ENCODE assay signal across 17 cellular contexts in the genomic region with DNA sequence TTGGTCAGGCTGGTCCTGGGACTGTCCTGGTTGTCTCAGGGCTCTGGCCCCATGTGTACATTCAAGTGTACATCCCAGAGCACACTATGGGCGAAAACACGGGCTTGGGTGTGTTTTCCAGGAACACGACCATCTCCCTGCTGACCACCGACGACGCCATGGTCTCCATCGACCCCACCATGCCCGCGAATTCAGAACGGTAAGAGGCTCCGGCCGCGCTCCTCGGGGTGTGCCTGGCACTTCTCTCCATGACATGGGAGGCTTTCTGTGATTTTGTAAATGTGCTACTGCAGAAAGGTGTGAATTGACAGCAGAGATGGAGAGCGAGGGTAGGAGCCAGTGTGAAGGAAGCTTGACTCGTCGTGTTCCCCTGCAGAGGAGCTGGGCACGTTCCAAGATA.
"Had no signal": no experiment of that assay in that cellular context is flagged by ENCODE, and none has a peak within 500 bp of the region (broad histone marks: within the 10 kb centered on the region; RNA-seq: fewer than 3 reads in every experiment).

No MANE protein-coding gene starts in this region.

- H3K27me3 ChIP-seq: dorsolateral prefrontal cortex, heart left ventricle, right atrium auricular region, sigmoid colon, suprapubic skin, thyroid gland had no signal

- H3K9me3 ChIP-seq: heart left ventricle, neutrophil, right atrium auricular region, sigmoid colon, suprapubic skin, thyroid gland had no signal

- H3K27ac Mint-ChIP-seq: type B pancreatic cell had no signal

- H3K9me3 Mint-ChIP-seq: naive thymus-derived CD4-positive, alpha-beta T cell; type B pancreatic cell had no signal

- H3K27ac ChIP-seq: dorsolateral prefrontal cortex, heart left ventricle, neutrophil, right atrium auricular region, sigmoid colon, skin epidermis, suprapubic skin, thyroid gland had no signal

- H3K27me3 Mint-ChIP-seq: naive thymus-derived CD4-positive, alpha-beta T cell; type B pancreatic cell had no signal

- DNase-seq: cortex of kidney; dorsolateral prefrontal cortex; effector CD8-positive, alpha-beta T cell; hippocampal formation; left colon; naive thymus-derived CD4-positive, alpha-beta T cell; sigmoid colon; stimulated activated CD4-positive, alpha-beta T cell treated with anti-CD3 and anti-CD28 coated beads, Interleukin-12 subunit alpha, Interleukin-12 subunit beta, amount 100 ng/mL, for 4 hours; stimulated activated naive CD4-positive, alpha-beta T cell treated with Interleukin-2 at 50 U/mL for 16 hours; thyroid gland had no signal

- H3K4me1 ChIP-seq: right atrium auricular region had no signal

- H3K4me3 ChIP-seq: dorsolateral prefrontal cortex, heart left ventricle, right atrium auricular region, sigmoid colon, skin epidermis, suprapubic skin, thyroid gland had no signal

- ATAC-seq: esophagus mucosa; left colon; naive thymus-derived CD4-positive, alpha-beta T cell had no signal

- H3K4me3 Mint-ChIP-seq: type B pancreatic cell had no signal

- H3K36me3 ChIP-seq: heart left ventricle, neutrophil, right atrium auricular region, suprapubic skin, thyroid gland had no signal
